9 cellular contexts compared by ENCODE assay signal in genomic region chrX:47623540-47624027, GRCh38. TPM values are rescaled to one million over a fixed set of nuclear protein-coding genes. Genes with fewer than 3 reads are reported as not detected.
A peak's percentile ranks its signal among the peaks of the same experiment; 100 is the strongest.
DNase-seq lines count a peak whose midpoint lies in the region; ATAC-seq and TF ChIP-seq lines count a peak whose summit lies in the region.
"Had no signal": no experiment of that assay in that cellular context is flagged by ENCODE, and none has a peak within 500 bp of the region (broad histone marks: within the 10 kb centered on the region; RNA-seq: fewer than 3 reads in every experiment).

No MANE protein-coding gene starts in this region.

- H3K27ac ChIP-seq in RWPE1 (no peak overlapping the region), right atrium auricular region (no peak overlapping the region)
- H3K27ac ChIP-seq: skin epidermis had no signal

- H3K27ac Mint-ChIP-seq in IgD-negative memory B cell, result peak overlapping the region in 2 of 3 donors; percentile 10 to 17

- no peaks in the 10 kb centered on the region for H3K9me3 ChIP-seq in right atrium auricular region

- peaks cover 0 to 5% (median 5%) of the 10 kb centered on the region in 3 donors for H3K4me1 Mint-ChIP-seq in IgD-negative memory B cell

- peaks cover 28% of the 10 kb centered on the region for H3K27me3 Mint-ChIP-seq in IgD-negative memory B cell

- H3K27me3 ChIP-seq in BJ (ENCODE audit: control insufficient read depth, insufficient read depth, low read length) (no peaks in the 10 kb centered on the region), right atrium auricular region (no peaks in the 10 kb centered on the region)

- H3K4me3 Mint-ChIP-seq in IgD-negative memory B cell, result peak overlapping the region; percentile 16 to 76 (median 54)

- no peaks in the 10 kb centered on the region for H3K36me3 ChIP-seq in BJ (ENCODE audit: control insufficient read depth, insufficient read depth, low read length)
- H3K36me3 ChIP-seq in right atrium auricular region, result no peaks in the 10 kb centered on the region

- H3K4me3 ChIP-seq in BJ (ENCODE audit: low read depth, low read length), result peak overlapping the region; percentile 39
- H3K4me3 ChIP-seq in right atrium auricular region, result peak overlapping the region; percentile 10 to 32

- CTCF ChIA-PET in BJ (lab: Yijun Ruan, JAX) (no interaction called here), RWPE1 (lab: Yijun Ruan, JAX) (interaction anchor here (0.6 to 0.8 kb wide), 2 partner anchors 9 to 82 kb away, joined by 4 read pairs; no protein-coding TSS in a partner anchor)

- H3K9me3 Mint-ChIP-seq in IgD-negative memory B cell, result peaks cover 0 to 7% (median 0%) of the 10 kb centered on the region in 3 donors

- TF ChIP-seq CTCF in BJ (IDR thresholded peaks at IDR 0.05; ENCODE audit: insufficient read depth, low read depth, low read length) (no peak), RWPE1 (conservative IDR thresholded peaks at IDR 0.05; ENCODE audit: low read depth) (no peak), right atrium auricular region (IDR thresholded peaks at IDR 0.05) (no peak)

- DNase-seq in BJ (ENCODE audit: low read depth) (no peak), RWPE1 (ENCODE audit: low spot score) (peak; percentile 48), amygdala (lab: John Stamatoyannopoulos, UW) (peak in 45 of 56 donors; percentile 2 to 70 (median 48)), right atrium auricular region (ENCODE audit: low spot score) (no peak), pulmonary artery endothelial cell (ENCODE audit: low read depth, low spot score) (peak; percentile 13), activated gamma-delta T cell (lab: John Stamatoyannopoulos, UW) (no peak)

- peaks cover 2% of the 10 kb centered on the region for H3K36me3 Mint-ChIP-seq in IgD-negative memory B cell

- peaks cover 0 to 5% of the 10 kb centered on the region in 2 donors for H3K4me1 ChIP-seq in right atrium auricular region

- no peak for ATAC-seq in HG03469 (IDR thresholded peaks at IDR 0.05; ENCODE audit: unreplicated experiment)

- POLR2A ChIA-PET in BJ (lab: Charles Lee) (no interaction called here), RWPE1 (lab: Yijun Ruan, JAX; ENCODE audit: low non-redundant PET) (no interaction called here)

RNA-seq across cellular contexts. Expression of gene SYN1, which starts 3.9 kb away (rescaled TPM):
- 0.23 and 0.48 TPM in 2 replicates for polyA plus RNA-seq in BJ (2011; rRNA removed)
- polyA minus RNA-seq in BJ (2011; rRNA and poly(A)+ RNA removed), result 0.43 and 0.77 TPM in 2 replicates
- not detected for polyA plus RNA-seq in IgD-negative memory B cell
- total RNA-seq in right atrium auricular region, result 1 to 10 TPM; 6.4 to 7.0 TPM
- not detected in 2 replicates for total RNA-seq in pulmonary artery endothelial cell

RNA-seq across cellular contexts. Expression of gene CFP, which starts 6.1 kb away (rescaled TPM):
- polyA plus RNA-seq in BJ (2011; rRNA removed) (0.01 and 0.05 TPM in 2 replicates), IgD-negative memory B cell (0.95 TPM)
- polyA minus RNA-seq in BJ (2011; rRNA and poly(A)+ RNA removed), result 0.14 and 0.15 TPM in 2 replicates
- total RNA-seq in right atrium auricular region (1 to 10 TPM; 2.2 to 6.3 TPM), pulmonary artery endothelial cell (0.13 and 0.18 TPM in 2 replicates)

RNA-seq across cellular contexts. Expression of gene ELK1, which starts 26.8 kb away (rescaled TPM):
- polyA plus RNA-seq in BJ (2011; rRNA removed) (19.8 and 22.4 TPM in 2 replicates), IgD-negative memory B cell (16.0 TPM)
- 16.2 and 19.4 TPM in 2 replicates for polyA minus RNA-seq in BJ (2011; rRNA and poly(A)+ RNA removed)
- total RNA-seq in right atrium auricular region (10 to 100 TPM; 21.9 to 28.9 TPM), pulmonary artery endothelial cell (10.7 and 14.8 TPM in 2 replicates)

RNA-seq across cellular contexts. Expression of gene UXT, which starts 35.4 kb away (rescaled TPM):
- 76.9 and 101 TPM in 2 replicates for polyA plus RNA-seq in BJ (2011; rRNA removed)
- polyA minus RNA-seq in BJ (2011; rRNA and poly(A)+ RNA removed), result 23.5 and 39.5 TPM in 2 replicates
- polyA plus RNA-seq in IgD-negative memory B cell, result 302 TPM
- total RNA-seq in right atrium auricular region, result 100 to 1,000 TPM; 108 to 158 TPM
- total RNA-seq in pulmonary artery endothelial cell, result 89.2 and 117 TPM in 2 replicates

RNA-seq across cellular contexts. Expression of gene TIMP1, which starts 41.3 kb away (rescaled TPM):
- 1,766 and 1,870 TPM in 2 replicates for polyA plus RNA-seq in BJ (2011; rRNA removed)
- 1,901 and 3,419 TPM in 2 replicates for polyA minus RNA-seq in BJ (2011; rRNA and poly(A)+ RNA removed)
- polyA plus RNA-seq in IgD-negative memory B cell, result 22.8 TPM
- total RNA-seq in right atrium auricular region, result 100 to 1,000 TPM; 218 to 823 TPM
- total RNA-seq in pulmonary artery endothelial cell, result 48.8 and 52.0 TPM in 2 replicates

Comparison
In these comparisons a context has a peak if more than half of its experiments do, and no peak if none do; other contexts are left out.
1. DNase-seq: peak in RWPE1 (single experiment), amygdala (45 of 56) and pulmonary artery endothelial cell (single experiment); none in BJ (single experiment), right atrium auricular region (single experiment) and activated gamma-delta T cell (single experiment).